Comparison of ENCODE assay signal across 9 cellular contexts in the genomic region with DNA sequence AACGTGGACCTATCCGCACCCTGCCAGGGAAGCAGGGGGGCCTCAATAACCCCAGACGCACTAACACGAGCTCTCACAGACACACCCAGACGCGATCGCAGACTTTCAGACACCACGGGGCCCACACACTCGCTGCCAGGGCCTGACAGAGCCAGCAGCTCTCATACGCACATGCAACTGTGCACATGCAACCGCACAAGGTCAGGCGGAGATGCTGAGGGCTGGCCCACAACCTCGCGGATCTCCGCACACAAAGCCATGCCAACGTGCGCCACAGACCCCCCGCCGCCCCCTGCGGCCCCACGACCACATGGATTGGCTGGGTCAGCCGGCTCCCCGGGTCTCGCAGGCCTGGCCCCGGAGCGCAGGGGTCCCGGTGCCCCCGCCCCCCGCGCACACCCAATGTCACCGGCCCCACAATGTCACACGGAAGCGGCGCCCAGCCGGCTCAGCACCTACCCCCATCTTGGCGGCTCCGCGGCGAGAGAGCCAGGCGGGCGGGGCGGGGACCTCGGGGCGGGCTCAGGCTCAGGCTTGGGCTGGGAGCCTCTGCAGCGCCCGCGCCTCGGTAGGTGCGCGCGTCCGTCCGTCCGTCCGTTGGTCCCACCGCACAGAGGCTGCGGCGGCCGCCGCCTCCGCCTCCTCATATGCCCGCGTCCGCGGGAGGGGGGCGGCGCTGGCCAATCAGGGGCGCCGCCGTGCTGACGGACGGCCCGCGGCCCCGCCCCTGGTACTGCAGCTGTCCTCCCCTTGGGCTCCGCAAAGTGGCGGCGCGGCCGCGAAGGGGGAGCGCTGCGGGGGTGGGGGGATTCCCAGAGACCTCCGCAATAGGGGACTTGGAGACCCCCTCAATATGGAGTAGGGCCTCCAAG. TPM values are rescaled to one million over a fixed set of nuclear protein-coding genes. Genes with fewer than 3 reads are reported as not detected.
DNase-seq lines count a peak whose midpoint lies in the region; ATAC-seq and TF ChIP-seq lines count a peak whose summit lies in the region.
"Had no signal": no experiment of that assay in that cellular context is flagged by ENCODE, and none has a peak within 500 bp of the region (broad histone marks: within the 10 kb centered on the region; RNA-seq: fewer than 3 reads in every experiment).

ATP1A3 (minus strand) TSS at position 619 of the 872 bp plus-strand sequence; CDS start at position 465, 154 bp downstream.

- peaks cover 35% of the 10 kb centered on the region for H3K27me3 Mint-ChIP-seq in activated naive CD8-positive, alpha-beta T cell treated with anti-CD3 and anti-CD28 coated beads, Interleukin-2, amount 10 ng/mL, durations not matched to agents 7 days and 5 days

- peak within 1 kb of the TSS; percentile 57 for H3K9ac ChIP-seq in SK-N-MC (ENCODE audit: insufficient read length)

- H3K4me3 ChIP-seq in SK-N-MC (peak within 1 kb of the TSS; percentile 85), left ventricle myocardium inferior (peak within 1 kb of the TSS; percentile 79), tibial nerve (peak within 1 kb of the TSS in 2 of 4 donors; percentile 48 to 50)

- H3K4me1 ChIP-seq in left ventricle myocardium inferior (peaks cover 41% of the 10 kb centered on the region), tibial nerve (peaks cover 0 to 27% (median 8%) of the 10 kb centered on the region in 4 donors)

- no peaks in the 10 kb centered on the region for H3K9me3 Mint-ChIP-seq in activated naive CD8-positive, alpha-beta T cell treated with anti-CD3 and anti-CD28 coated beads, Interleukin-2, amount 10 ng/mL, durations not matched to agents 7 days and 5 days

- H3K36me3 Mint-ChIP-seq in activated naive CD8-positive, alpha-beta T cell treated with anti-CD3 and anti-CD28 coated beads, Interleukin-2, amount 10 ng/mL, durations not matched to agents 7 days and 5 days: no peaks in the 10 kb centered on the region

- TF ChIP-seq EP300 in tibial nerve (IDR thresholded peaks at IDR 0.05): no peak

- TF ChIP-seq CTCF in left ventricle myocardium inferior (IDR thresholded peaks at IDR 0.05; ENCODE audit: borderline replicate concordance): no peak
- TF ChIP-seq CTCF in tibial nerve (IDR thresholded peaks at IDR 0.05): no peak

- H3K36me3 ChIP-seq in SK-N-MC (ENCODE audit: insufficient read depth, low read length) (no peaks in the 10 kb centered on the region), left ventricle myocardium inferior (no peaks in the 10 kb centered on the region), tibial nerve (peaks cover 0 to 2% (median 0%) of the 10 kb centered on the region in 3 donors)

- H3K27ac Mint-ChIP-seq in activated naive CD8-positive, alpha-beta T cell treated with anti-CD3 and anti-CD28 coated beads, Interleukin-2, amount 10 ng/mL, durations not matched to agents 7 days and 5 days: no peak within 1 kb of the TSS

- DNase-seq in EH (ENCODE audit: low read depth) (peak; percentile 60), LHCN-M2 (ENCODE audit: low read depth) (peak; percentile 37), SK-N-MC (ENCODE audit: low read depth, low spot score) (no peak), left ventricle myocardium inferior (peak; percentile 67), retina (peak; percentile 84), tibial nerve (ENCODE audit: low spot score in 2 of 2) (no peak)
- peak; percentile 81 for DNase-seq in activated naive CD8-positive, alpha-beta T cell treated with anti-CD3 and anti-CD28 coated beads, Interleukin-2, amount 10 ng/mL, durations not matched to agents 7 days and 5 days

- TF ChIP-seq POLR2A in tibial nerve (IDR thresholded peaks at IDR 0.05): no peak

- H3K9me3 ChIP-seq in SK-N-MC (ENCODE audit: low read depth, low read length) (no peaks in the 10 kb centered on the region), left ventricle myocardium inferior (replicated peaks) (no peaks in the 10 kb centered on the region), tibial nerve (no peaks in the 10 kb centered on the region)

- ATAC-seq in activated naive CD8-positive, alpha-beta T cell treated with anti-CD3 and anti-CD28 coated beads, Interleukin-2, amount 10 ng/mL, durations not matched to agents 7 days and 5 days (ENCODE audit: low read depth): peak; percentile 76
- no peak for ATAC-seq in HG02610 (IDR thresholded peaks at IDR 0.05; ENCODE audit: unreplicated experiment)

- intact Hi-C loops in left ventricle myocardium inferior (cut with micrococcal nuclease): no loop called here

- 0 to 1% methylated on average over 24 to 31 of the region's 84 CpGs for WGBS in tibial nerve, 2 donors

- POLR2A ChIA-PET in activated naive CD8-positive, alpha-beta T cell treated with anti-CD3 and anti-CD28 coated beads, Interleukin-2, amount 10 ng/mL, durations not matched to agents 7 days and 5 days (lab: Charles Lee): no interaction called here

- peaks cover 18% of the 10 kb centered on the region for H3K4me1 Mint-ChIP-seq in activated naive CD8-positive, alpha-beta T cell treated with anti-CD3 and anti-CD28 coated beads, Interleukin-2, amount 10 ng/mL, durations not matched to agents 7 days and 5 days

- H3K27me3 ChIP-seq in left ventricle myocardium inferior (ENCODE audit: low read depth): peaks cover 79% of the 10 kb centered on the region
- H3K27me3 ChIP-seq in tibial nerve: peaks cover 3 to 82% of the 10 kb centered on the region in 2 donors

- H3K4me3 Mint-ChIP-seq in activated naive CD8-positive, alpha-beta T cell treated with anti-CD3 and anti-CD28 coated beads, Interleukin-2, amount 10 ng/mL, durations not matched to agents 7 days and 5 days: peak within 1 kb of the TSS; percentile 83

- H3K27ac ChIP-seq in SK-N-MC: no peak within 1 kb of the TSS
- peak within 1 kb of the TSS; percentile 96 for H3K27ac ChIP-seq in left ventricle myocardium inferior (replicated peaks)
- H3K27ac ChIP-seq in tibial nerve: no peak within 1 kb of the TSS
- H3K27ac ChIP-seq: epithelial cell of prostate had no signal

RNA-seq across cellular contexts. Expression of gene ATP1A3, which starts in this region (rescaled TPM):
- total RNA-seq in LHCN-M2 (2014; rRNA removed) (0.19 and 0.40 TPM in 2 replicates), left ventricle myocardium inferior (375 TPM), tibial nerve (not detected)
- polyA plus RNA-seq in LHCN-M2 (2012): 0.92 TPM
- 1 to 10 TPM; 4.5 to 7.1 TPM for total RNA-seq in activated naive CD8-positive, alpha-beta T cell treated with anti-CD3 and anti-CD28 coated beads, Interleukin-2, amount 10 ng/mL, durations not matched to agents 7 days and 5 days

Comparison
In these comparisons a context has a peak if more than half of its experiments do, and no peak if none do; other contexts are left out.
1. RNA of gene ATP1A3 (total RNA-seq): 375 TPM in left ventricle myocardium inferior (single experiment); 4.5 to 7.1 TPM in activated naive CD8-positive, alpha-beta T cell treated with anti-CD3 and anti-CD28 coated beads, Interleukin-2, amount 10 ng/mL, durations not matched to agents 7 days and 5 days, 0.19 to 0.40 TPM in LHCN-M2 and not detected in tibial nerve; every median in the first group is over 10 times any median in the second.
2. Peak in DNase-seq in LHCN-M2; RNA of the gene not detected or under 1 TPM.
3. DNase-seq: peak in EH (single experiment), activated naive CD8-positive, alpha-beta T cell treated with anti-CD3 and anti-CD28 coated beads, Interleukin-2, amount 10 ng/mL, durations not matched to agents 7 days and 5 days (single experiment), left ventricle myocardium inferior (single experiment) and retina (single experiment); none in SK-N-MC (single experiment) and tibial nerve (0 of 2).